In genomic region chr11:44577231-44577834, GRCh38 we compare ENCODE assay signal across 12 cellular contexts. TPM values are rescaled to one million over a fixed set of nuclear protein-coding genes. Genes with fewer than 3 reads are reported as not detected.
A peak's percentile ranks its signal among the peaks of the same experiment; 100 is the strongest.
DNase-seq lines count a peak whose midpoint lies in the region; ATAC-seq and TF ChIP-seq lines count a peak whose summit lies in the region.
"Had no signal": no experiment of that assay in that cellular context is flagged by ENCODE, and none has a peak within 500 bp of the region (broad histone marks: within the 10 kb centered on the region; RNA-seq: fewer than 3 reads in every experiment).

No MANE protein-coding gene starts in this region.

- H3K27me3 Mint-ChIP-seq in activated T-cell treated with anti-CD3 and anti-CD28 coated beads, Interleukin-2, amount 50 U/mL, for 24 hours = no peaks in the 10 kb centered on the region
- H3K27me3 Mint-ChIP-seq in T-helper 17 cell = no peaks in the 10 kb centered on the region

- no peak overlapping the region for H3K4me3 Mint-ChIP-seq in activated T-cell treated with anti-CD3 and anti-CD28 coated beads, Interleukin-2, amount 50 U/mL, for 24 hours
- no peak overlapping the region for H3K4me3 Mint-ChIP-seq in T-helper 17 cell

- H3K36me3 Mint-ChIP-seq in activated T-cell treated with anti-CD3 and anti-CD28 coated beads, Interleukin-2, amount 50 U/mL, for 24 hours (ENCODE audit: low read depth) = peaks cover 82% of the 10 kb centered on the region
- peaks cover 3% of the 10 kb centered on the region for H3K36me3 Mint-ChIP-seq in T-helper 17 cell (ENCODE audit: low read depth)

- H3K4me3 ChIP-seq in esophagus (ENCODE audit: low read depth in 1 of 2, low read length in 2 of 2) = no peak overlapping the region
- H3K4me3 ChIP-seq in stomach = no peak overlapping the region
- H3K4me3 ChIP-seq: cardiac muscle cell, tibial artery had no signal

- 41 to 64% methylated on average over 7 of the region's 7 CpGs for WGBS in esophagus, 2 donors
- 44 to 77% (median 56%) methylated on average over 7 of the region's 7 CpGs for WGBS in stomach, 5 donors

- no peak for ATAC-seq in T-helper 17 cell

- TF ChIP-seq CTCF in stomach (IDR thresholded peaks at IDR 0.05) = no peak

- H3K27ac Mint-ChIP-seq in activated T-cell treated with anti-CD3 and anti-CD28 coated beads, Interleukin-2, amount 50 U/mL, for 24 hours = peak overlapping the region; percentile 96
- peak overlapping the region; percentile 92 for H3K27ac Mint-ChIP-seq in T-helper 17 cell

- peaks cover 79% of the 10 kb centered on the region for H3K4me1 Mint-ChIP-seq in activated T-cell treated with anti-CD3 and anti-CD28 coated beads, Interleukin-2, amount 50 U/mL, for 24 hours (ENCODE audit: low read depth)
- peaks cover 66% of the 10 kb centered on the region for H3K4me1 Mint-ChIP-seq in T-helper 17 cell

- DNase-seq in activated T-cell treated with anti-CD3 and anti-CD28 coated beads, Interleukin-2, amount 50 U/mL, for 24 hours = no peak
- DNase-seq in activated T-cell treated with anti-CD3 and anti-CD28 coated beads, Interleukin-2, amount 50 U/mL, for 48 hours = no peak
- DNase-seq in T-helper 17 cell (no peak), stomach (peak; percentile 36), DMS79 treated with DMSO at 0.1 percent for 48 hours (lab: John Stamatoyannopoulos, UW) (no peak), retina (no peak)
- no peak for DNase-seq in stimulated activated CD4-positive, alpha-beta T cell treated with anti-CD3 and anti-CD28 coated beads, Interleukin-2, amount 100 ng/mL, for 24 hours
- DNase-seq: EL, tibial artery had no signal

- no peaks in the 10 kb centered on the region for H3K9me3 ChIP-seq in T-helper 17 cell (ENCODE audit: control insufficient read depth, low read length, poor library complexity, severe bottlenecking)
- no peaks in the 10 kb centered on the region for H3K9me3 ChIP-seq in esophagus (ENCODE audit: control insufficient read depth in 2 of 2, insufficient read depth in 1 of 2, low read depth in 1 of 2, low read length in 1 of 2)
- H3K9me3 ChIP-seq in stomach = no peaks in the 10 kb centered on the region
- H3K9me3 ChIP-seq: tibial artery had no signal

- TF ChIP-seq POLR2A in stomach (IDR thresholded peaks at IDR 0.05) = no peak

- H3K4me1 ChIP-seq in esophagus (ENCODE audit: control insufficient read depth in 2 of 2, insufficient read depth in 2 of 2, low read length in 1 of 2) (peaks cover 25 to 61% of the 10 kb centered on the region in 2 donors), stomach (peaks cover 44 to 95% (median 88%) of the 10 kb centered on the region in 4 donors)

- H3K36me3 ChIP-seq in esophagus (ENCODE audit: control insufficient read depth in 2 of 2, insufficient read depth in 2 of 2, low read length in 1 of 2) = peaks cover 3 to 14% of the 10 kb centered on the region in 2 donors
- H3K36me3 ChIP-seq in stomach = no peaks in the 10 kb centered on the region
- H3K36me3 ChIP-seq: cardiac muscle cell had no signal

- H3K9me3 Mint-ChIP-seq in activated T-cell treated with anti-CD3 and anti-CD28 coated beads, Interleukin-2, amount 50 U/mL, for 24 hours = no peaks in the 10 kb centered on the region

- H3K27me3 ChIP-seq in esophagus (ENCODE audit: control insufficient read depth in 1 of 2, insufficient read depth in 2 of 2, low read length in 2 of 2) = no peaks in the 10 kb centered on the region
- no peaks in the 10 kb centered on the region for H3K27me3 ChIP-seq in stomach
- H3K27me3 ChIP-seq: cardiac muscle cell, tibial artery had no signal

- TF ChIP-seq EP300 in stomach (IDR thresholded peaks at IDR 0.05) = no peak

- H3K27ac ChIP-seq in esophagus (ENCODE audit: low read depth in 2 of 2, low read length in 1 of 2) = peak overlapping the region; percentile 93 to 95
- H3K27ac ChIP-seq in stomach = peak overlapping the region; percentile 22 to 75 (median 39)
- H3K27ac ChIP-seq: cardiac muscle cell, KMS-11, tibial artery had no signal

- intact Hi-C loops in stomach (cut with DNase I; ENCODE audit: low total_unique reads) = no loop called here

RNA-seq across cellular contexts. Expression of gene CD82, which starts 11.9 kb away (rescaled TPM):
- total RNA-seq in T-helper 17 cell (100 to 1,000 TPM; 112 to 146 TPM), stomach (10 to 100 TPM in 4 of 5 donors, under 1 TPM in 1; 0.58 to 49.6 (median 24.6) TPM)
- polyA plus RNA-seq in esophagus (100 to 1,000 TPM; 123 to 266 TPM), stomach (10 to 100 TPM in 2 of 3 donors, 1 to 10 TPM in 1; 9.9 to 54.4 (median 45.1) TPM)
